In genomic region chr12:111412007-111412829, GRCh38 we compare ENCODE assay signal across 8 cellular contexts. TPM values are rescaled to one million over a fixed set of nuclear protein-coding genes. Genes with fewer than 3 reads are reported as not detected.
DNase-seq lines count a peak whose midpoint lies in the region; ATAC-seq and TF ChIP-seq lines count a peak whose summit lies in the region.

No MANE protein-coding gene starts in this region.

- 78 to 84% (median 80%) methylated on average over 15 of the region's 15 CpGs for WGBS in ovary, 3 donors

- no peaks in the 10 kb centered on the region for H3K36me3 ChIP-seq in CD8-positive, alpha-beta T cell (ENCODE audit: insufficient read depth, low read length)
- no peaks in the 10 kb centered on the region for H3K36me3 ChIP-seq in naive thymus-derived CD4-positive, alpha-beta T cell (ENCODE audit: control insufficient read depth in 2 of 3, insufficient read depth in 3 of 3, low read length in 3 of 3)
- no peaks in the 10 kb centered on the region for H3K36me3 ChIP-seq in ovary

- TF ChIP-seq CTCF in CD8-positive, alpha-beta T cell (IDR thresholded peaks at IDR 0.05) = no peak
- no peak for TF ChIP-seq CTCF in coronary artery (IDR thresholded peaks at IDR 0.05)
- no peak for TF ChIP-seq CTCF in ovary (IDR thresholded peaks at IDR 0.05)

- peak overlapping the region; percentile 52 for H3K4me3 Mint-ChIP-seq in CD8-positive, alpha-beta T cell
- peak overlapping the region; percentile 61 to 96 (median 77) for H3K4me3 Mint-ChIP-seq in naive thymus-derived CD4-positive, alpha-beta T cell

- TF ChIP-seq POLR2A in ovary (IDR thresholded peaks at IDR 0.05) = no peak

- no peaks in the 10 kb centered on the region for H3K27me3 ChIP-seq in CD8-positive, alpha-beta T cell (ENCODE audit: insufficient read depth, low read length)
- no peaks in the 10 kb centered on the region for H3K27me3 ChIP-seq in naive thymus-derived CD4-positive, alpha-beta T cell (ENCODE audit: control insufficient read depth in 2 of 2, insufficient read depth in 2 of 2, low read length in 2 of 2)
- no peaks in the 10 kb centered on the region for H3K27me3 ChIP-seq in ovary

- H3K27ac ChIP-seq in CD8-positive, alpha-beta T cell (ENCODE audit: low read depth, low read length) = no peak overlapping the region
- H3K27ac ChIP-seq in coronary artery (peak overlapping the region; percentile 19 to 80), ovary (no peak overlapping the region)
- H3K27ac ChIP-seq in naive thymus-derived CD4-positive, alpha-beta T cell (ENCODE audit: low read depth, low read length) = peak overlapping the region; percentile 97

- H3K9me3 ChIP-seq in CD8-positive, alpha-beta T cell (ENCODE audit: low read length) = no peaks in the 10 kb centered on the region
- no peaks in the 10 kb centered on the region for H3K9me3 ChIP-seq in naive thymus-derived CD4-positive, alpha-beta T cell (ENCODE audit: control insufficient read depth in 2 of 3, low read length in 3 of 3)
- H3K9me3 ChIP-seq in ovary = no peaks in the 10 kb centered on the region

- peaks cover 17% of the 10 kb centered on the region for H3K36me3 Mint-ChIP-seq in CD8-positive, alpha-beta T cell
- H3K36me3 Mint-ChIP-seq in naive thymus-derived CD4-positive, alpha-beta T cell = peaks cover 0 to 18% (median 5%) of the 10 kb centered on the region in 5 donors

- H3K4me1 Mint-ChIP-seq in CD8-positive, alpha-beta T cell (ENCODE audit: low read depth) = peaks cover 80% of the 10 kb centered on the region
- peaks cover 45 to 91% (median 80%) of the 10 kb centered on the region in 7 donors for H3K4me1 Mint-ChIP-seq in naive thymus-derived CD4-positive, alpha-beta T cell

- DNase-seq in CD8-positive, alpha-beta T cell = peak in 1 of 7 experiments; percentile 30
- DNase-seq in NCI-H2107 (lab: John Stamatoyannopoulos, UW) (peak; percentile 72), coronary artery (ENCODE audit: low spot score) (no peak), ovary (no peak), GM19238 (ENCODE audit: insufficient read length, low spot score) (no peak)
- DNase-seq in naive thymus-derived CD4-positive, alpha-beta T cell = peak in 3 of 9 donors; percentile 40 to 47 (median 41)
- no peak for DNase-seq in effector CD4-positive, alpha-beta T cell

- H3K27ac Mint-ChIP-seq in CD8-positive, alpha-beta T cell = peak overlapping the region; percentile 84
- peak overlapping the region; percentile 79 to 99 (median 88) for H3K27ac Mint-ChIP-seq in naive thymus-derived CD4-positive, alpha-beta T cell

- no peak for TF ChIP-seq EP300 in ovary (IDR thresholded peaks at IDR 0.05)

- H3K9me3 Mint-ChIP-seq in CD8-positive, alpha-beta T cell = no peaks in the 10 kb centered on the region
- no peaks in the 10 kb centered on the region for H3K9me3 Mint-ChIP-seq in naive thymus-derived CD4-positive, alpha-beta T cell

- no peak overlapping the region for H3K4me3 ChIP-seq in CD8-positive, alpha-beta T cell (ENCODE audit: low read depth, low read length)
- H3K4me3 ChIP-seq in coronary artery (peak overlapping the region; percentile 4), ovary (no peak overlapping the region)
- H3K4me3 ChIP-seq in naive thymus-derived CD4-positive, alpha-beta T cell (ENCODE audit: low read length) = no peak overlapping the region

- POLR2A ChIA-PET in CD8-positive, alpha-beta T cell (lab: Charles Lee) = interaction anchor here (0.9 to 8.9 kb wide), 7 partner anchors 11 to 39 kb away, joined by 3 to 34 read pairs (median 7); no protein-coding TSS in a partner anchor
- POLR2A ChIA-PET in naive thymus-derived CD4-positive, alpha-beta T cell (lab: Charles Lee) = interaction anchor here (0.9 to 13.2 kb wide), 6 partner anchors 9 to 37 kb away, joined by 3 to 127 read pairs (median 4); no protein-coding TSS in a partner anchor

- CTCF ChIA-PET in CD8-positive, alpha-beta T cell (lab: Charles Lee) = interaction anchor here (1.5 to 22.4 kb wide), 7 partner anchors 8 to 38 kb away, joined by 4 to 1191 read pairs (median 9); no protein-coding TSS in a partner anchor
- CTCF ChIA-PET in naive thymus-derived CD4-positive, alpha-beta T cell (lab: Charles Lee) = interaction anchor here (0.5 to 7.1 kb wide), 11 partner anchors 8 to 372 kb away, joined by 3 to 62 read pairs (median 7); no protein-coding TSS in a partner anchor

- H3K4me1 ChIP-seq in CD8-positive, alpha-beta T cell (ENCODE audit: insufficient read depth, low read length) = peaks cover 67% of the 10 kb centered on the region
- H3K4me1 ChIP-seq in naive thymus-derived CD4-positive, alpha-beta T cell (ENCODE audit: control insufficient read depth in 2 of 2, insufficient read depth in 2 of 2, low read length in 2 of 2) = peaks cover 65 to 79% of the 10 kb centered on the region in 2 donors
- H3K4me1 ChIP-seq in ovary (ENCODE audit: insufficient read depth) = peaks cover 8% of the 10 kb centered on the region

- intact Hi-C loops in CD8-positive, alpha-beta T cell (cut with DNase I, micrococcal nuclease) = no loop called here
- intact Hi-C loops in naive thymus-derived CD4-positive, alpha-beta T cell (cut with micrococcal nuclease) = no loop called here
- intact Hi-C loops in ovary (cut with DNase I) = no loop called here

- H3K27me3 Mint-ChIP-seq in CD8-positive, alpha-beta T cell (ENCODE audit: low read depth) = no peaks in the 10 kb centered on the region
- H3K27me3 Mint-ChIP-seq in naive thymus-derived CD4-positive, alpha-beta T cell = no peaks in the 10 kb centered on the region

- peak; percentile 47 for ATAC-seq in CD8-positive, alpha-beta T cell
- peak; percentile 59 for ATAC-seq in naive thymus-derived CD4-positive, alpha-beta T cell
- no peak for ATAC-seq in HG03439 (IDR thresholded peaks at IDR 0.05; ENCODE audit: unreplicated experiment)

RNA-seq across cellular contexts. Expression of gene SH2B3, which starts 6.5 kb away (rescaled TPM):
- 10 to 100 TPM; 48.7 to 48.8 TPM for total RNA-seq in CD8-positive, alpha-beta T cell
- 10 to 100 TPM; 18.5 to 71.4 (median 29.8) TPM for total RNA-seq in naive thymus-derived CD4-positive, alpha-beta T cell
- polyA plus RNA-seq in naive thymus-derived CD4-positive, alpha-beta T cell = 1 to 10 TPM; 3.5 to 7.8 TPM
- 10 to 100 TPM in 5 of 7 donors, 1 to 10 TPM in 2; 8.6 to 24.0 (median 14.3) TPM for total RNA-seq in ovary
- polyA plus RNA-seq in ovary = 10 to 100 TPM in 1 of 2 donors, 1 to 10 TPM in 1; 7.2 to 22.0 TPM

RNA-seq across cellular contexts. Expression of gene PHETA1, which starts 43.3 kb away (rescaled TPM):
- under 1 TPM; 0.79 to 0.83 TPM for total RNA-seq in CD8-positive, alpha-beta T cell
- total RNA-seq in naive thymus-derived CD4-positive, alpha-beta T cell = 1 to 10 TPM; 1.2 to 6.8 (median 5.4) TPM
- under 1 TPM; 0.65 to 0.91 TPM for polyA plus RNA-seq in naive thymus-derived CD4-positive, alpha-beta T cell
- total RNA-seq in ovary = 10 to 100 TPM in 5 of 7 donors, 1 to 10 TPM in 2; 7.6 to 26.5 (median 19.2) TPM
- polyA plus RNA-seq in ovary = 10 to 100 TPM in 1 of 2 donors, 1 to 10 TPM in 1; 1.8 to 18.6 TPM

Comparison
In these comparisons a context has a peak if more than half of its experiments do, and no peak if none do; other contexts are left out.
1. H3K27ac ChIP-seq: peak in coronary artery (2 of 2) and naive thymus-derived CD4-positive, alpha-beta T cell (single experiment); none in CD8-positive, alpha-beta T cell (single experiment) and ovary (0 of 2).